ENCODE assay signal across 15 cellular contexts in genomic region chr22:17191163-17191562, GRCh38. TPM values are rescaled to one million over a fixed set of nuclear protein-coding genes. Genes with fewer than 3 reads are reported as not detected.
DNase-seq lines count a peak whose midpoint lies in the region; TF ChIP-seq lines count a peak whose summit lies in the region.
"Had no signal": no experiment of that assay in that cellular context is flagged by ENCODE, and none has a peak within 500 bp of the region (broad histone marks: within the 10 kb centered on the region; RNA-seq: fewer than 3 reads in every experiment).

No MANE protein-coding gene starts in this region.

- no peak for TF ChIP-seq CTCF in HFFc6 (IDR thresholded peaks at IDR 0.05)
- TF ChIP-seq CTCF in astrocyte of the spinal cord (IDR thresholded peaks at IDR 0.05; ENCODE audit: low read depth, low read length) = no peak

- POLR2A ChIA-PET in CD8-positive, alpha-beta memory T cell (lab: Charles Lee) = no interaction called here

- in situ Hi-C loops in astrocyte of the spinal cord (cut with HindIII; ENCODE audit: low sequenced_read_pairs) = no loop called here

- H3K9me3 Mint-ChIP-seq in HFFc6 = no peaks in the 10 kb centered on the region
- H3K9me3 Mint-ChIP-seq in CD8-positive, alpha-beta memory T cell = no peaks in the 10 kb centered on the region
- H3K9me3 Mint-ChIP-seq: naive B cell had no signal

- H3K27me3 Mint-ChIP-seq in HFFc6 (ENCODE audit: insufficient read depth) = peaks cover 20% of the 10 kb centered on the region
- no peaks in the 10 kb centered on the region for H3K27me3 Mint-ChIP-seq in CD8-positive, alpha-beta memory T cell
- H3K27me3 Mint-ChIP-seq: naive B cell had no signal

- peak overlapping the region; percentile 53 for H3K4me3 Mint-ChIP-seq in HFFc6
- no peak overlapping the region for H3K4me3 Mint-ChIP-seq in CD8-positive, alpha-beta memory T cell
- H3K4me3 Mint-ChIP-seq: naive B cell had no signal

- no peak overlapping the region for H3K27ac ChIP-seq in CD8-positive, alpha-beta memory T cell (ENCODE audit: low read depth, low read length)
- H3K27ac ChIP-seq: prostate gland, thoracic aorta, WERI-Rb-1 had no signal

- H3K27me3 ChIP-seq in CD8-positive, alpha-beta memory T cell (ENCODE audit: insufficient read depth, low read length, poor library complexity, severe bottlenecking) = no peaks in the 10 kb centered on the region

- CTCF ChIA-PET in CD8-positive, alpha-beta memory T cell (lab: Charles Lee) = interaction anchor here (0.7 kb wide), 1 partner anchor 19 kb away, joined by 3 read pairs; no protein-coding TSS in a partner anchor

- peaks cover 6% of the 10 kb centered on the region for H3K36me3 ChIP-seq in CD8-positive, alpha-beta memory T cell (ENCODE audit: insufficient read depth, low read length)
- H3K36me3 ChIP-seq: prostate gland, thoracic aorta, WERI-Rb-1 had no signal

- peaks cover 10% of the 10 kb centered on the region for H3K4me1 Mint-ChIP-seq in HFFc6 (ENCODE audit: low read depth)
- H3K4me1 Mint-ChIP-seq in CD8-positive, alpha-beta memory T cell = peaks cover 0 to 4% (median 1%) of the 10 kb centered on the region in 3 donors

- intact Hi-C loops in posterior vena cava (cut with DNase I) = no loop called here

- no peak overlapping the region for H3K27ac Mint-ChIP-seq in HFFc6
- H3K27ac Mint-ChIP-seq in CD8-positive, alpha-beta memory T cell = peak overlapping the region in 1 of 8 donors; percentile 41

- no peaks in the 10 kb centered on the region for H3K36me3 Mint-ChIP-seq in HFFc6 (ENCODE audit: low read depth)
- H3K36me3 Mint-ChIP-seq in CD8-positive, alpha-beta memory T cell = peaks cover 0 to 57% (median 3%) of the 10 kb centered on the region in 3 donors

- DNase-seq in COLO829 (ENCODE audit: low spot score) (peak; percentile 49), HFFc6 (peak; percentile 69), astrocyte of the spinal cord (ENCODE audit: low read depth, low spot score) (peak; percentile 44), myocyte (ENCODE audit: low read depth) (peak; percentile 41), NCI-H82 treated with DMSO at 0.1 percent for 48 hours (lab: John Stamatoyannopoulos, UW; ENCODE audit: unreplicated experiment) (no peak), NCI-H2227 treated with DMSO at 0.1 percent for 48 hours (lab: John Stamatoyannopoulos, UW) (no peak), posterior vena cava (ENCODE audit: low spot score) (no peak)
- no peak for DNase-seq in CD8-positive, alpha-beta memory T cell
- DNase-seq: activated gamma-delta T cell treated with Interleukin-2 at 50 U/mL for 16 hours, GDM1, naive B cell, NCI-H1105 treated with DMSO at 0.1 percent for 48 hours, WERI-Rb-1 had no signal

- H3K4me3 ChIP-seq in astrocyte of the spinal cord (ENCODE audit: low read depth, low read length) = no peak overlapping the region
- no peak overlapping the region for H3K4me3 ChIP-seq in CD8-positive, alpha-beta memory T cell (ENCODE audit: low read length)
- H3K4me3 ChIP-seq: prostate gland, thoracic aorta had no signal

- H3K4me1 ChIP-seq in CD8-positive, alpha-beta memory T cell (ENCODE audit: insufficient read depth, low read length) = no peaks in the 10 kb centered on the region
- H3K4me1 ChIP-seq: prostate gland had no signal

- no peaks in the 10 kb centered on the region for H3K9me3 ChIP-seq in CD8-positive, alpha-beta memory T cell (ENCODE audit: low read length)
- H3K9me3 ChIP-seq: prostate gland, thoracic aorta had no signal

RNA-seq across cellular contexts. Expression of gene ADA2, which starts 28.1 kb away (rescaled TPM):
- total RNA-seq in HFFc6 (2021; fragmentation: NEBNext Ultra II Directional; extraction: Animal tissue kit (Norgen Biotek cat#: 25700)) = under 1 TPM; 0.19 to 0.73 (median 0.38) TPM
- total RNA-seq in myocyte (0.99 and 1.2 TPM in 2 replicates), posterior vena cava (10 to 100 TPM in 1 of 2 donors, 1 to 10 TPM in 1; 7.4 to 11.8 TPM)
- polyA plus RNA-seq in myocyte (2012) = 0.19 TPM
- total RNA-seq in CD8-positive, alpha-beta memory T cell = 10 to 100 TPM in 1 of 2 experiments, 1 to 10 TPM in 1; 8.6 to 11.1 TPM
- polyA plus RNA-seq in CD8-positive, alpha-beta memory T cell = 76.9 TPM

RNA-seq across cellular contexts. Expression of gene HDHD5, which starts 32.1 kb away (rescaled TPM):
- total RNA-seq in HFFc6 (2021; fragmentation: NEBNext Ultra II Directional; extraction: Animal tissue kit (Norgen Biotek cat#: 25700)) = 10 to 100 TPM; 15.3 to 23.5 (median 16.8) TPM
- 60.1 and 72.0 TPM in 2 replicates for total RNA-seq in myocyte
- 34.0 TPM for polyA plus RNA-seq in myocyte (2012)
- total RNA-seq in CD8-positive, alpha-beta memory T cell = 10 to 100 TPM; 38.6 to 40.0 TPM
- polyA plus RNA-seq in CD8-positive, alpha-beta memory T cell = 53.5 TPM
- 10 to 100 TPM; 19.6 to 19.9 TPM for total RNA-seq in posterior vena cava

Comparison
In these comparisons a context has a peak if more than half of its experiments do, and no peak if none do; other contexts are left out.
1. DNase-seq: peak in COLO829 (single experiment), HFFc6 (single experiment), astrocyte of the spinal cord (single experiment) and myocyte (single experiment); none in NCI-H82 treated with DMSO at 0.1 percent for 48 hours (single experiment), NCI-H2227 treated with DMSO at 0.1 percent for 48 hours (single experiment), CD8-positive, alpha-beta memory T cell (0 of 5) and posterior vena cava (single experiment).